ENCODE assay signal across 21 cellular contexts in genomic region chr10:97905276-97905675, GRCh38. TPM values are rescaled to one million over a fixed set of nuclear protein-coding genes. Genes with fewer than 3 reads are reported as not detected.
A peak's percentile ranks its signal among the peaks of the same experiment; 100 is the strongest.
DNase-seq lines count a peak whose midpoint lies in the region; ATAC-seq, FAIRE-seq and TF ChIP-seq lines count a peak whose summit lies in the region.
"Had no signal": no experiment of that assay in that cellular context is flagged by ENCODE, and none has a peak within 500 bp of the region (broad histone marks: within the 10 kb centered on the region; RNA-seq: fewer than 3 reads in every experiment).

No MANE protein-coding gene starts in this region.

- no peaks in the 10 kb centered on the region for H3K36me3 Mint-ChIP-seq in neural progenitor cell
- no peaks in the 10 kb centered on the region for H3K36me3 Mint-ChIP-seq in CD8-positive, alpha-beta T cell
- H3K36me3 Mint-ChIP-seq: CD4-positive, alpha-beta memory T cell had no signal

- H3K9me3 ChIP-seq in kidney (ENCODE audit: control insufficient read depth in 1 of 2, low read length in 2 of 2) = no peaks in the 10 kb centered on the region
- H3K9me3 ChIP-seq in neural progenitor cell (ENCODE audit: low read depth) = no peaks in the 10 kb centered on the region
- H3K9me3 ChIP-seq in CD8-positive, alpha-beta T cell (ENCODE audit: low read length) = no peaks in the 10 kb centered on the region
- H3K9me3 ChIP-seq: Caco-2 had no signal

- H3K4me1 ChIP-seq in kidney (ENCODE audit: control insufficient read depth in 1 of 2, insufficient read depth in 1 of 2, low read depth in 1 of 2, low read length in 2 of 2) (no peaks in the 10 kb centered on the region), neural progenitor cell (peaks cover 11% of the 10 kb centered on the region)
- no peaks in the 10 kb centered on the region for H3K4me1 ChIP-seq in CD8-positive, alpha-beta T cell (ENCODE audit: insufficient read depth, low read length)
- H3K4me1 ChIP-seq: Caco-2 had no signal

- H3K4me3 Mint-ChIP-seq in neural progenitor cell = no peak overlapping the region
- no peak overlapping the region for H3K4me3 Mint-ChIP-seq in CD8-positive, alpha-beta T cell
- H3K4me3 Mint-ChIP-seq: CD4-positive, alpha-beta memory T cell had no signal

- H3K27ac ChIP-seq in kidney (ENCODE audit: low read depth in 2 of 2, low read length in 2 of 2) (no peak overlapping the region), neural progenitor cell (no peak overlapping the region)
- no peak overlapping the region for H3K27ac ChIP-seq in CD8-positive, alpha-beta T cell (ENCODE audit: low read depth, low read length)
- H3K27ac ChIP-seq: GM23248 had no signal

- H3K4me3 ChIP-seq in kidney (ENCODE audit: low read length in 2 of 2) (no peak overlapping the region), neural progenitor cell (no peak overlapping the region)
- H3K4me3 ChIP-seq in CD8-positive, alpha-beta T cell (ENCODE audit: low read depth, low read length) = no peak overlapping the region
- H3K4me3 ChIP-seq: GM23248 had no signal

- no peaks in the 10 kb centered on the region for H3K36me3 ChIP-seq in kidney (ENCODE audit: control insufficient read depth in 1 of 2, insufficient read depth in 2 of 2, low read length in 2 of 2)
- H3K36me3 ChIP-seq in neural progenitor cell = no peaks in the 10 kb centered on the region
- no peaks in the 10 kb centered on the region for H3K36me3 ChIP-seq in CD8-positive, alpha-beta T cell (ENCODE audit: insufficient read depth, low read length)

- POLR2A ChIA-PET in CD8-positive, alpha-beta T cell (lab: Charles Lee) = no interaction called here

- H3K27me3 Mint-ChIP-seq in neural progenitor cell (ENCODE audit: insufficient read depth, low read depth) = peaks cover 12% of the 10 kb centered on the region
- H3K27me3 Mint-ChIP-seq in CD8-positive, alpha-beta T cell (ENCODE audit: low read depth) = peaks cover 21% of the 10 kb centered on the region

- H3K27me3 ChIP-seq in neural progenitor cell = no peaks in the 10 kb centered on the region
- no peaks in the 10 kb centered on the region for H3K27me3 ChIP-seq in CD8-positive, alpha-beta T cell (ENCODE audit: insufficient read depth, low read length)

- H3K4me2 ChIP-seq in neural progenitor cell = no peak overlapping the region

- H3F3A ChIP-seq in neural progenitor cell (ENCODE audit: low read depth) = no peaks in the 10 kb centered on the region

- no peak overlapping the region for H2AFZ ChIP-seq in neural progenitor cell (replicated peaks)
- H2AFZ ChIP-seq: GM23248 had no signal

- peak; percentile 2 for DNase-seq in Right ventricle myocardium superior
- DNase-seq in left ventricle myocardium superior = no peak
- peak; percentile 9 for DNase-seq in kidney
- DNase-seq in neural progenitor cell (ENCODE audit: low spot score) = no peak
- DNase-seq in CD8-positive, alpha-beta T cell = no peak
- DNase-seq in central memory CD4-positive, alpha-beta T cell = no peak
- no peak for DNase-seq in DMS79 treated with DMSO at 0.1 percent for 48 hours (lab: John Stamatoyannopoulos, UW)
- DNase-seq: 8988T; C1 segment of cervical spinal cord; Caco-2; CD4-positive, alpha-beta memory T cell; DMS153; DMS79; GF-D8; GM23248; H7; HCEC 1CT had no signal

- FAIRE-seq in kidney (lab: Jason Lieb, UNC) = no peak
- FAIRE-seq: GM12891, GM18507, H1 had no signal

- H3K9ac ChIP-seq in kidney (ENCODE audit: low read length in 2 of 2) = no peak overlapping the region
- no peak overlapping the region for H3K9ac ChIP-seq in neural progenitor cell
- H3K9ac ChIP-seq: GM23248 had no signal

- intact Hi-C loops in Right ventricle myocardium superior (cut with DNase I) = no loop called here
- intact Hi-C loops in left ventricle myocardium superior (cut with micrococcal nuclease) = no loop called here
- intact Hi-C loops in kidney (cut with DNase I) = no loop called here
- intact Hi-C loops in CD8-positive, alpha-beta T cell (cut with DNase I, micrococcal nuclease) = no loop called here

- no peaks in the 10 kb centered on the region for H3K79me2 ChIP-seq in neural progenitor cell (ENCODE audit: low read depth)

- peak overlapping the region; percentile 13 for H3K27ac Mint-ChIP-seq in neural progenitor cell
- H3K27ac Mint-ChIP-seq in CD8-positive, alpha-beta T cell = no peak overlapping the region
- H3K27ac Mint-ChIP-seq: CD4-positive, alpha-beta memory T cell had no signal

- CTCF ChIA-PET in CD8-positive, alpha-beta T cell (lab: Charles Lee) = interaction anchor here (3.7 to 6.1 kb wide), 2 partner anchors 11 to 36 kb away, joined by 11 to 46 read pairs; no protein-coding TSS in a partner anchor

- H3K9me3 Mint-ChIP-seq in neural progenitor cell = no peaks in the 10 kb centered on the region
- H3K9me3 Mint-ChIP-seq in CD8-positive, alpha-beta T cell = no peaks in the 10 kb centered on the region
- H3K9me3 Mint-ChIP-seq: CD4-positive, alpha-beta memory T cell had no signal

- H3K4me1 Mint-ChIP-seq in neural progenitor cell = peaks cover 2% of the 10 kb centered on the region
- H3K4me1 Mint-ChIP-seq in CD8-positive, alpha-beta T cell (ENCODE audit: low read depth) = no peaks in the 10 kb centered on the region
- H3K4me1 Mint-ChIP-seq: CD4-positive, alpha-beta memory T cell had no signal

- TF ChIP-seq CTCF in kidney (IDR thresholded peaks at IDR 0.05; ENCODE audit: borderline replicate concordance, extremely low read depth, insufficient read depth) (no peak), neural progenitor cell (IDR thresholded peaks at IDR 0.05) (no peak)
- TF ChIP-seq CTCF in CD8-positive, alpha-beta T cell (IDR thresholded peaks at IDR 0.05) = no peak

- no peaks in the 10 kb centered on the region for H4K20me1 ChIP-seq in neural progenitor cell (ENCODE audit: low read depth)

- no peak for ATAC-seq in Right ventricle myocardium superior (ENCODE audit: poor library complexity)
- no peak for ATAC-seq in left ventricle myocardium superior
- ATAC-seq in CD8-positive, alpha-beta T cell = no peak

RNA-seq across cellular contexts. Expression of gene GOLGA7B, which starts 55.6 kb away (rescaled TPM):
- total RNA-seq in Right ventricle myocardium superior = 0.11 TPM
- not detected for total RNA-seq in left ventricle myocardium superior
- total RNA-seq in kidney = 0.50 TPM
- polyA plus RNA-seq in kidney (ENCODE audit: insufficient read depth, low read depth, low replicate concordance) = not detected
- 0.09 TPM in 1 of 2 replicates, not detected in the other for total RNA-seq in neural progenitor cell (ENCODE audit: low replicate concordance)
- total RNA-seq in CD8-positive, alpha-beta T cell = 1 to 10 TPM; 3.5 to 5.1 TPM
- total RNA-seq: G401, GM23248, H7 had no signal
- polyA plus RNA-seq: GM23248 had no signal

Comparison
In these comparisons a context has a peak if more than half of its experiments do, and no peak if none do; other contexts are left out.
1. DNase-seq: peak in Right ventricle myocardium superior (single experiment) and kidney (single experiment); none in left ventricle myocardium superior (single experiment), neural progenitor cell (single experiment), CD8-positive, alpha-beta T cell (0 of 7), central memory CD4-positive, alpha-beta T cell (single experiment) and DMS79 treated with DMSO at 0.1 percent for 48 hours (single experiment).